1 cellular context compared by ENCODE assay signal in the genomic region with DNA sequence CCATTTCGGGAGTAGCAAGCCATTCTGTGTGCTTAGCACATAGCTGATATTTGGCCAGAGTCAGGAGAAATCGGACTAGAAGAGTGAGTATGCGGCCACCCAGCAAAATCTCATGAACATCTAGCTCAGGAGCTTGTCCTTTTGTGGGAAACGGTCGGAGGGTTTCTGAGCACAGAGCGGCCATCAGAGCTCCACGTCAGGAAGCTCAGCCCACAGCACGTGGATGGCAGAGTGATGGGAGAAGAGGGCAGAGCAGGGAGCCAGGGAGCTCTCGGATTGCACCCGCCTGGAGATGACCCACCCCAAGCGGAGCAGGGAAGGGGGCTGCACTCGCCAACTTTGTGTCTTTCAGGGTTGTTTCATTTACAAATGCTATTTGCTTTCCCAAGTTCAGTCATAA.
TF ChIP-seq lines count a peak whose summit lies in the region.

No MANE protein-coding gene starts in this region.

TF ChIP-seq in IMR-90, 13 proteins besides CTCF, POLR2A, EP300 and RAD21:
- TF ChIP-seq MXI1 (IDR thresholded peaks at IDR 0.05; ENCODE audit: borderline replicate concordance, low read depth, low read length) (no peak), RCOR1 (IDR thresholded peaks at IDR 0.05; ENCODE audit: insufficient replicate concordance, low read length) (no peak), MAFK (IDR thresholded peaks at IDR 0.05; ENCODE audit: low read depth, low read length) (no peak), CHD1 (IDR thresholded peaks at IDR 0.05; ENCODE audit: low read depth, low read length) (no peak), SMC3 (IDR thresholded peaks at IDR 0.05; ENCODE audit: low read depth, low read length) (no peak)
- TF ChIP-seq, protein P1, sequence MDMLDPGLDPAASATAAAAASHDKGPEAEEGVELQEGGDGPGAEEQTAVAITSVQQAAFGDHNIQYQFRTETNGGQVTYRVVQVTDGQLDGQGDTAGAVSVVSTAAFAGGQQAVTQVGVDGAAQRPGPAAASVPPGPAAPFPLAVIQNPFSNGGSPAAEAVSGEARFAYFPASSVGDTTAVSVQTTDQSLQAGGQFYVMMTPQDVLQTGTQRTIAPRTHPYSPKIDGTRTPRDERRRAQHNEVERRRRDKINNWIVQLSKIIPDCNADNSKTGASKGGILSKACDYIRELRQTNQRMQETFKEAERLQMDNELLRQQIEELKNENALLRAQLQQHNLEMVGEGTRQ (IDR thresholded peaks at IDR 0.05; ENCODE audit: low read depth, low read length) = no peak
TF ChIP-seq in IMR-90: peak in this region for 0.
